Comparison of ENCODE assay signal across 8 cellular contexts in genomic region chr17:16584273-16584995, GRCh38. TPM values are rescaled to one million over a fixed set of nuclear protein-coding genes. Genes with fewer than 3 reads are reported as not detected.
DNase-seq lines count a peak whose midpoint lies in the region; ATAC-seq, FAIRE-seq and TF ChIP-seq lines count a peak whose summit lies in the region.

No MANE protein-coding gene starts in this region.

- DNase-seq in BJ (ENCODE audit: low read depth) (peak; percentile 43), HFFc6 (peak; percentile 73), NCI-H526 treated with DMSO at 0.1 percent for 48 hours (lab: John Stamatoyannopoulos, UW) (peak; percentile 69), HepG2 (ENCODE audit: low spot score) (peak; percentile 80), Kasumi-1 (lab: John Stamatoyannopoulos, UW) (no peak)
- peak; percentile 88 for DNase-seq in activated CD4-positive, alpha-beta memory T cell treated with anti-CD3 and anti-CD28 coated beads, Interleukin-2, amount 10 ng/mL, durations not matched to agents 7 days and 5 days
- DNase-seq in stimulated activated CD4-positive, alpha-beta T cell treated with anti-CD3 and anti-CD28 coated beads, Interleukin-1b, Interleukin-23, amount 100 ng/mL, for 48 hours: peak; percentile 94

- no peaks in the 10 kb centered on the region for H3K79me2 ChIP-seq in HepG2 (ENCODE audit: insufficient read depth, low read length)

- POLR2A ChIA-PET in BJ (lab: Charles Lee) (interaction anchor here (0.5 kb wide), 1 partner anchor 142 kb away, joined by 4 read pairs; no protein-coding TSS in a partner anchor), HepG2 (lab: Yijun Ruan, JAX) (interaction anchor here (1.2 kb wide), 1 partner anchor 48 kb away, joined by 4 read pairs; no protein-coding TSS in a partner anchor)
- POLR2A ChIA-PET in activated CD4-positive, alpha-beta memory T cell treated with anti-CD3 and anti-CD28 coated beads, Interleukin-2, amount 10 ng/mL, durations not matched to agents 7 days and 5 days (lab: Charles Lee): interaction anchor here (0.6 to 1.2 kb wide), 3 partner anchors 15 to 48 kb away, joined by 3 to 10 read pairs (median 3); no protein-coding TSS in a partner anchor

- peak overlapping the region; percentile 86 for H2AFZ ChIP-seq in HepG2 (ENCODE audit: low read length)

- no peak overlapping the region for H3K27ac Mint-ChIP-seq in HFFc6
- peak overlapping the region; percentile 12 for H3K27ac Mint-ChIP-seq in activated CD4-positive, alpha-beta memory T cell treated with anti-CD3 and anti-CD28 coated beads, Interleukin-2, amount 10 ng/mL, durations not matched to agents 7 days and 5 days

- peaks cover 4% of the 10 kb centered on the region for H3K27me3 ChIP-seq in BJ (ENCODE audit: control insufficient read depth, insufficient read depth, low read length)
- H3K27me3 ChIP-seq in duodenal mucosa (ENCODE audit: control insufficient read depth in 1 of 2, insufficient read depth in 2 of 2, low read length in 2 of 2): peaks cover 9 to 18% of the 10 kb centered on the region in 2 donors
- H3K27me3 ChIP-seq in HepG2 (ENCODE audit: control insufficient read depth in 1 of 2, insufficient read depth in 2 of 2, low read length in 2 of 2): peaks cover 0 to 21% of the 10 kb centered on the region in 2 experiments; a peak in 4 of 5 replicates

- BruUV-seq in HepG2 (replicated peaks; lab: Mats Ljungman, UMichigan): no TSS peak

- in situ Hi-C loops in HepG2 (cut with HindIII; ENCODE audit: extremely low pct_ligation_motif_present, low pct_unique_long_range_greater_than_20kb): no loop called here

- H3K4me2 ChIP-seq in HepG2 (ENCODE audit: low read depth, low read length): peak overlapping the region; percentile 95

- H3K9me3 Mint-ChIP-seq in HFFc6: peaks cover 5% of the 10 kb centered on the region; the same call in 1 of the 2 replicates
- H3K9me3 Mint-ChIP-seq in activated CD4-positive, alpha-beta memory T cell treated with anti-CD3 and anti-CD28 coated beads, Interleukin-2, amount 10 ng/mL, durations not matched to agents 7 days and 5 days: peaks cover 12% of the 10 kb centered on the region

- WGBS in HepG2 (ENCODE audit: low lambda C conversion rate): 31% methylated on average over 17 of the region's 39 CpGs

- H4K20me1 ChIP-seq in HepG2 (ENCODE audit: insufficient read depth, low read length): no peaks in the 10 kb centered on the region

- H3K27me3 Mint-ChIP-seq in HFFc6 (ENCODE audit: insufficient read depth): peaks cover 33% of the 10 kb centered on the region
- H3K27me3 Mint-ChIP-seq in activated CD4-positive, alpha-beta memory T cell treated with anti-CD3 and anti-CD28 coated beads, Interleukin-2, amount 10 ng/mL, durations not matched to agents 7 days and 5 days: peaks cover 38% of the 10 kb centered on the region

- peaks cover 15% of the 10 kb centered on the region for H3K4me1 Mint-ChIP-seq in HFFc6 (ENCODE audit: low read depth)
- H3K4me1 Mint-ChIP-seq in activated CD4-positive, alpha-beta memory T cell treated with anti-CD3 and anti-CD28 coated beads, Interleukin-2, amount 10 ng/mL, durations not matched to agents 7 days and 5 days: peaks cover 20% of the 10 kb centered on the region

- intact Hi-C loops in HepG2 (cut with micrococcal nuclease; ENCODE audit: unreplicated experiment): no loop called here

- peak overlapping the region; percentile 83 for H3K4me3 Mint-ChIP-seq in HFFc6
- peak overlapping the region; percentile 65 for H3K4me3 Mint-ChIP-seq in activated CD4-positive, alpha-beta memory T cell treated with anti-CD3 and anti-CD28 coated beads, Interleukin-2, amount 10 ng/mL, durations not matched to agents 7 days and 5 days

- ATAC-seq in HepG2: peak; percentile 96

- peaks cover 9% of the 10 kb centered on the region for H3K36me3 Mint-ChIP-seq in HFFc6 (ENCODE audit: low read depth)
- peaks cover 6% of the 10 kb centered on the region for H3K36me3 Mint-ChIP-seq in activated CD4-positive, alpha-beta memory T cell treated with anti-CD3 and anti-CD28 coated beads, Interleukin-2, amount 10 ng/mL, durations not matched to agents 7 days and 5 days (ENCODE audit: low read depth)

- no peaks in the 10 kb centered on the region for H3K9me3 ChIP-seq in duodenal mucosa (ENCODE audit: control insufficient read depth in 1 of 2, low read length in 2 of 2)
- H3K9me3 ChIP-seq in HepG2 (ENCODE audit: low read length): no peaks in the 10 kb centered on the region

- CTCF ChIA-PET in BJ (lab: Yijun Ruan, JAX) (interaction anchor here (0.5 to 1.6 kb wide), 10 partner anchors 9 to 437 kb away, joined by 3 to 6 read pairs (median 4); partner anchors contain the start of gene ZNF287), HepG2 (lab: Yijun Ruan, JAX; ENCODE audit: low intra/inter-chr PET ratio, low total read pairs) (interaction anchor here (1.6 to 1.7 kb wide), 2 partner anchors 48 to 106 kb away, joined by 7 to 9 read pairs; partner anchors contain the start of gene CCDC144A)
- CTCF ChIA-PET in activated CD4-positive, alpha-beta memory T cell treated with anti-CD3 and anti-CD28 coated beads, Interleukin-2, amount 10 ng/mL, durations not matched to agents 7 days and 5 days (lab: Charles Lee): interaction anchor here (0.7 to 3.2 kb wide), 12 partner anchors 15 to 301 kb away, joined by 3 to 22 read pairs (median 3); partner anchors contain the start of genes CCDC144A and ZNF287

- peaks cover 7 to 8% of the 10 kb centered on the region in 2 donors for H3K4me1 ChIP-seq in duodenal mucosa (ENCODE audit: control insufficient read depth in 1 of 2, insufficient read depth in 2 of 2, low read length in 2 of 2)
- H3K4me1 ChIP-seq in HepG2 (ENCODE audit: insufficient read depth, low read length): peaks cover 20% of the 10 kb centered on the region

- peak; percentile 30 for FAIRE-seq in HepG2 (lab: Jason Lieb, UNC)

- TF ChIP-seq RAD21 in HepG2 (CRISPR knock-in tag; IDR thresholded peaks at IDR 0.05): peak; percentile 79

- peak in 1 of 2 experiments; percentile 71; a peak in 2 of 4 replicates for TF ChIP-seq POLR2A in HepG2 (IDR thresholded peaks at IDR 0.05; ENCODE audit: insufficient read depth in 1 of 2, low read depth in 2 of 2, low read length in 2 of 2)

- peak; percentile 97 for TF ChIP-seq CTCF in BJ (IDR thresholded peaks at IDR 0.05; ENCODE audit: insufficient read depth, low read depth, low read length)
- peak; percentile 83 for TF ChIP-seq CTCF in HFFc6 (IDR thresholded peaks at IDR 0.05)
- TF ChIP-seq CTCF in HepG2 (CRISPR knock-in tag; IDR thresholded peaks at IDR 0.05): peak; percentile 97

- H3K9ac ChIP-seq in duodenal mucosa (ENCODE audit: low read depth in 1 of 2, low read length in 2 of 2) (peak overlapping the region in 1 of 2 donors; percentile 70), HepG2 (ENCODE audit: insufficient read depth, low read depth, low read length) (0 out of 2 replicates have a peak overlapping the region, but pooled peaks have one; percentile 17)

- TF ChIP-seq EP300 in HepG2 (IDR thresholded peaks at IDR 0.05; ENCODE audit: low read depth in 2 of 2, low read length in 2 of 2) (no peak), HepG2 (CRISPR knock-in tag; IDR thresholded peaks at IDR 0.05; ENCODE audit: borderline replicate concordance) (no peak)

- peak overlapping the region; percentile 26 for H3K4me3 ChIP-seq in BJ (ENCODE audit: low read depth, low read length)
- peak overlapping the region; percentile 70 to 79 for H3K4me3 ChIP-seq in duodenal mucosa (ENCODE audit: low read depth in 1 of 2, low read length in 2 of 2)
- H3K4me3 ChIP-seq in HepG2 (replicated peaks in 1 of 3; ENCODE audit: insufficient read depth in 1 of 3, low read depth in 2 of 3, low read length in 3 of 3): peak overlapping the region; percentile 33 to 69 (median 54); a peak in 5 of 6 replicates

- H3K36me3 ChIP-seq in BJ (ENCODE audit: control insufficient read depth, insufficient read depth, low read length) (no peaks in the 10 kb centered on the region), duodenal mucosa (ENCODE audit: control insufficient read depth in 1 of 2, insufficient read depth in 2 of 2, low read length in 2 of 2) (no peaks in the 10 kb centered on the region), HepG2 (replicated peaks in 1 of 2; ENCODE audit: control insufficient read depth in 1 of 2, insufficient read depth in 2 of 2, low read length in 2 of 2) (no peaks in the 10 kb centered on the region)

- H3K27ac ChIP-seq in duodenal mucosa (ENCODE audit: low read depth, low read length): no peak overlapping the region
- no peak overlapping the region for H3K27ac ChIP-seq in HepG2 (ENCODE audit: extremely low read length, insufficient read depth, low read length)

TF ChIP-seq in HepG2, 621 proteins besides CTCF, POLR2A, EP300 and RAD21 (continues in another document):
- TF ChIP-seq KDM5B (CRISPR knock-in tag; IDR thresholded peaks at IDR 0.05; ENCODE audit: borderline replicate concordance): peak; percentile 75; the same call in 1 of the 2 replicates

RNA-seq across cellular contexts. Expression of gene ZNF287, which starts 15.4 kb away (rescaled TPM):
- 6.0 and 6.6 TPM in 2 replicates for polyA plus RNA-seq in BJ (2011; rRNA removed)
- 3.1 and 5.2 TPM in 2 replicates for polyA minus RNA-seq in BJ (2011; rRNA and poly(A)+ RNA removed)
- 10 to 100 TPM in 1 of 6 experiments, 1 to 10 TPM in 5; 6.5 to 11.1 (median 8.6) TPM for total RNA-seq in HFFc6 (2021; fragmentation: NEBNext Ultra II Directional; extraction: Animal tissue kit (Norgen Biotek cat#: 25700))
- 1 to 10 TPM; 7.4 TPM for total RNA-seq in activated CD4-positive, alpha-beta memory T cell treated with anti-CD3 and anti-CD28 coated beads, Interleukin-2, amount 10 ng/mL, durations not matched to agents 7 days and 5 days
- total RNA-seq in HepG2 (2016; rRNA removed; fragmentation: Illumina TruSeq; extraction: Trizol): 0.06 TPM in 1 of 2 replicates, not detected in the other
- total RNA-seq in HepG2 (2016; cell fraction: cytosol; rRNA removed; fragmentation: Illumina TruSeq; extraction: Trizol; ENCODE audit: low read depth): not detected in 2 replicates
- not detected in 2 replicates for total RNA-seq in HepG2 (2016; cell fraction: insoluble cytoplasmic fraction; rRNA removed; fragmentation: Illumina TruSeq; extraction: Trizol)
- total RNA-seq in HepG2 (2016; cell fraction: membrane; rRNA removed; fragmentation: Illumina TruSeq; extraction: Trizol): 0.17 and 0.19 TPM in 2 replicates
- total RNA-seq in HepG2 (2016; cell fraction: nucleus; rRNA removed; fragmentation: Illumina TruSeq; extraction: Trizol): 0.22 TPM in 1 of 2 replicates, not detected in the other
- polyA plus RNA-seq in HepG2 (2011; rRNA removed): 0.04 and 0.21 TPM in 2 replicates
- polyA plus RNA-seq in HepG2 (2011; cell fraction: cytosol; rRNA removed): 0.01 and 0.03 TPM in 2 replicates
- polyA plus RNA-seq in HepG2 (2011; cell fraction: nucleus; rRNA removed): 0.09 TPM in 1 of 2 replicates, not detected in the other
- 0.25 and 0.32 TPM in 2 replicates for polyA plus RNA-seq in HepG2 (2012)
- polyA plus RNA-seq in HepG2 (2016; cell fraction: cytosol; fragmentation: Illumina TruSeq; extraction: Trizol; ENCODE audit: low read depth): not detected in 2 replicates
- polyA plus RNA-seq in HepG2 (2016; cell fraction: insoluble cytoplasmic fraction; fragmentation: Illumina TruSeq; extraction: Trizol; ENCODE audit: low read depth): 0.13 TPM in 1 of 2 replicates, not detected in the other
- not detected in 2 replicates for polyA plus RNA-seq in HepG2 (2016; cell fraction: membrane; fragmentation: Illumina TruSeq; extraction: Trizol; ENCODE audit: low read depth)
- polyA plus RNA-seq in HepG2 (2016; cell fraction: nucleus; fragmentation: Illumina TruSeq; extraction: Trizol; ENCODE audit: insufficient read depth, low read depth): not detected in 2 replicates
- polyA minus RNA-seq in HepG2 (2011; rRNA and poly(A)+ RNA removed; ENCODE audit: low replicate concordance): 0.04 TPM in 1 of 2 replicates, not detected in the other
- not detected in 2 replicates for polyA minus RNA-seq in HepG2 (2011; cell fraction: cytosol; rRNA and poly(A)+ RNA removed)
- 0.37 and 0.39 TPM in 2 replicates for polyA minus RNA-seq in HepG2 (2011; cell fraction: nucleus; rRNA and poly(A)+ RNA removed)

Comparison
In these comparisons a context has a peak if more than half of its experiments do, and no peak if none do; other contexts are left out.
1. DNase-seq: peak in BJ (single experiment), HFFc6 (single experiment), NCI-H526 treated with DMSO at 0.1 percent for 48 hours (single experiment), activated CD4-positive, alpha-beta memory T cell treated with anti-CD3 and anti-CD28 coated beads, Interleukin-2, amount 10 ng/mL, durations not matched to agents 7 days and 5 days (single experiment), HepG2 (single experiment) and stimulated activated CD4-positive, alpha-beta T cell treated with anti-CD3 and anti-CD28 coated beads, Interleukin-1b, Interleukin-23, amount 100 ng/mL, for 48 hours (single experiment); none in Kasumi-1 (0 of 2).
2. Peak in every context shown above with its lines, with median percentiles within 50 percentile points of each other: H3K4me3 ChIP-seq and CTCF ChIP-seq.